In genomic region chr11:86136542-86136941, GRCh38 we compare ENCODE assay signal across 20 cellular contexts.
DNase-seq lines count a peak whose midpoint lies in the region; ATAC-seq, FAIRE-seq and TF ChIP-seq lines count a peak whose summit lies in the region.
"Had no signal": no experiment of that assay in that cellular context is flagged by ENCODE, and none has a peak within 500 bp of the region (broad histone marks: within the 10 kb centered on the region; RNA-seq: fewer than 3 reads in every experiment).

No MANE protein-coding gene starts in this region.

- H3K4me2 ChIP-seq in K562 (ENCODE audit: insufficient read depth, low read length) = no peak overlapping the region

- FAIRE-seq in K562 (lab: Jason Lieb, UNC) = peak; percentile 40
- FAIRE-seq: G401.6, GM12892 had no signal

- peak overlapping the region; percentile 71 for H2AFZ ChIP-seq in K562 (ENCODE audit: low read depth, low read length)

- no peak for DNase-seq in activated naive CD8-positive, alpha-beta T cell treated with anti-CD3 and anti-CD28 coated beads for 36 hours
- DNase-seq in K562 (ENCODE audit: extremely low read depth in 1 of 4, low spot score in 3 of 4) (no peak), midbrain (lab: John Stamatoyannopoulos, UW) (peak; percentile 21), upper lobe of right lung (no peak), C1 segment of cervical spinal cord (lab: John Stamatoyannopoulos, UW) (no peak), sigmoid colon (no peak)
- DNase-seq in activated T-cell treated with anti-CD3 and anti-CD28 coated beads, Interleukin-2, amount 50 U/mL, for 48 hours = no peak
- DNase-seq: 8988T, Calu3, DMS79, NCI-H1092, NCI-H1694, NCI-H345, NCI-H69, PC-3 had no signal

- peaks cover 21% of the 10 kb centered on the region for H3K4me1 Mint-ChIP-seq in activated naive CD8-positive, alpha-beta T cell (ENCODE audit: low read depth)
- peaks cover 11% of the 10 kb centered on the region for H3K4me1 Mint-ChIP-seq in activated naive CD8-positive, alpha-beta T cell treated with anti-CD3 and anti-CD28 coated beads for 36 hours

- no TSS peak for BruUV-seq in K562 (replicated peaks; lab: Mats Ljungman, UMichigan)

- H3K4me1 ChIP-seq in K562 (replicated peaks in 1 of 2; ENCODE audit: control insufficient read depth in 2 of 2, insufficient read depth in 2 of 2, low read length in 2 of 2) (peaks cover 22 to 75% of the 10 kb centered on the region in 2 experiments), upper lobe of right lung (no peaks in the 10 kb centered on the region), sigmoid colon (peaks cover 0 to 18% (median 14%) of the 10 kb centered on the region in 4 donors)

- POLR2A ChIA-PET in K562 (lab: Yijun Ruan, JAX) = interaction anchor here (1.3 to 2.5 kb wide), 2 partner anchors 9 to 15 kb away, joined by 3 to 8 read pairs; no protein-coding TSS in a partner anchor

- no peaks in the 10 kb centered on the region for H3K27me3 ChIP-seq in K562 (ENCODE audit: control insufficient read depth in 2 of 2, insufficient read depth in 2 of 2, low read length in 2 of 2)
- H3K27me3 ChIP-seq in upper lobe of right lung = no peaks in the 10 kb centered on the region
- H3K27me3 ChIP-seq in sigmoid colon = no peaks in the 10 kb centered on the region

- 63% methylated on average over 2 of the region's 2 CpGs for WGBS in K562 (ENCODE audit: insufficient coverage, low coverage, missing lambda C conversion rate)
- 82 to 87% methylated on average over 2 of the region's 2 CpGs for WGBS in sigmoid colon, 2 donors

- CTCF ChIA-PET in K562 (lab: Yijun Ruan, JAX; ENCODE audit: low intra/inter-chr PET ratio) = no interaction called here

- peak overlapping the region in 1 of 2 experiments; percentile 46; a peak in 2 of 4 replicates for H3K9ac ChIP-seq in K562 (ENCODE audit: insufficient read depth in 1 of 2, low read depth in 2 of 2, low read length in 2 of 2)

- H3K27ac ChIP-seq in K562 (ENCODE audit: extremely low read depth, low read depth, low read length) (peak overlapping the region; percentile 78), upper lobe of right lung (peak overlapping the region; percentile 34), sigmoid colon (peak overlapping the region in 1 of 4 donors; percentile 31)
- H3K27ac ChIP-seq: C4-2B had no signal

- H3K36me3 ChIP-seq in K562 (ENCODE audit: control insufficient read depth, insufficient read depth, low read length) (no peaks in the 10 kb centered on the region), upper lobe of right lung (no peaks in the 10 kb centered on the region), sigmoid colon (no peaks in the 10 kb centered on the region)

- H3K27me3 Mint-ChIP-seq in activated naive CD8-positive, alpha-beta T cell = no peaks in the 10 kb centered on the region
- H3K27me3 Mint-ChIP-seq in activated naive CD8-positive, alpha-beta T cell treated with anti-CD3 and anti-CD28 coated beads for 36 hours = no peaks in the 10 kb centered on the region
- H3K27me3 Mint-ChIP-seq: IgD-negative memory B cell had no signal

- H4K20me1 ChIP-seq in K562 (replicated peaks; ENCODE audit: control insufficient read depth, insufficient read depth, low read length) = no peaks in the 10 kb centered on the region

- H3K9me3 ChIP-seq in K562 (replicated peaks; ENCODE audit: control insufficient read depth, insufficient read depth, low read depth, low read length) = no peaks in the 10 kb centered on the region
- no peaks in the 10 kb centered on the region for H3K9me3 ChIP-seq in upper lobe of right lung
- H3K9me3 ChIP-seq in sigmoid colon = no peaks in the 10 kb centered on the region

- in situ Hi-C loops in K562 (cut with MboI) = no loop called here

- H3K9me3 Mint-ChIP-seq in activated naive CD8-positive, alpha-beta T cell (ENCODE audit: low read depth) = no peaks in the 10 kb centered on the region
- H3K9me3 Mint-ChIP-seq in activated naive CD8-positive, alpha-beta T cell treated with anti-CD3 and anti-CD28 coated beads for 36 hours = no peaks in the 10 kb centered on the region
- H3K9me3 Mint-ChIP-seq: IgD-negative memory B cell had no signal

- peaks cover 2% of the 10 kb centered on the region; the same call in 1 of the 3 replicates for H3K79me2 ChIP-seq in K562 (ENCODE audit: control insufficient read depth, insufficient read depth, low read length)

- intact Hi-C loops in K562 (cut with micrococcal nuclease) (no loop called here), upper lobe of right lung (cut with DNase I) (no loop called here), sigmoid colon (cut with DNase I) (no loop called here)

- H3K9me1 ChIP-seq in K562 (ENCODE audit: control insufficient read depth, insufficient read depth, low read length) = no peaks in the 10 kb centered on the region

- H3K4me3 ChIP-seq in K562 (no peak overlapping the region), upper lobe of right lung (no peak overlapping the region), sigmoid colon (no peak overlapping the region)

- TF ChIP-seq EP300 in K562 (IDR thresholded peaks at IDR 0.05; ENCODE audit: low read length) (no peak), sigmoid colon (IDR thresholded peaks at IDR 0.05) (no peak)

- H3K36me3 Mint-ChIP-seq in activated naive CD8-positive, alpha-beta T cell = no peaks in the 10 kb centered on the region
- no peaks in the 10 kb centered on the region for H3K36me3 Mint-ChIP-seq in activated naive CD8-positive, alpha-beta T cell treated with anti-CD3 and anti-CD28 coated beads for 36 hours
- H3K36me3 Mint-ChIP-seq: IgD-negative memory B cell had no signal

- ATAC-seq in K562 = no peak
- peak; percentile 43 for ATAC-seq in upper lobe of right lung
- ATAC-seq: PC-3 had no signal

- TF ChIP-seq CTCF in K562 (IDR thresholded peaks at IDR 0.05 in 2 of 3, conservative IDR thresholded peaks at IDR 0.05 in 1 of 3; ENCODE audit: insufficient read depth in 2 of 3, low read depth in 1 of 3, low read length in 3 of 3) = no peak
- TF ChIP-seq CTCF in upper lobe of right lung (IDR thresholded peaks at IDR 0.05) = no peak
- TF ChIP-seq CTCF in sigmoid colon (IDR thresholded peaks at IDR 0.05) = no peak

- H3K4me3 Mint-ChIP-seq in activated naive CD8-positive, alpha-beta T cell = no peak overlapping the region
- no peak overlapping the region for H3K4me3 Mint-ChIP-seq in activated naive CD8-positive, alpha-beta T cell treated with anti-CD3 and anti-CD28 coated beads for 36 hours
- H3K4me3 Mint-ChIP-seq: IgD-negative memory B cell had no signal

- no peak for TF ChIP-seq RAD21 in K562 (CRISPR knock-in tag; conservative IDR thresholded peaks at IDR 0.05 in 1 of 2, IDR thresholded peaks at IDR 0.05 in 1 of 2)

- TF ChIP-seq POLR2A in K562 (conservative IDR thresholded peaks at IDR 0.05) (no peak), sigmoid colon (IDR thresholded peaks at IDR 0.05) (no peak)

- H3K27ac Mint-ChIP-seq in activated naive CD8-positive, alpha-beta T cell = peak overlapping the region; percentile 7
- no peak overlapping the region for H3K27ac Mint-ChIP-seq in activated naive CD8-positive, alpha-beta T cell treated with anti-CD3 and anti-CD28 coated beads for 36 hours
- H3K27ac Mint-ChIP-seq: IgD-negative memory B cell had no signal

TF ChIP-seq in K562, 482 proteins besides CTCF, POLR2A, EP300 and RAD21 (continues in another document):
- TF ChIP-seq ZBTB17 (CRISPR knock-in tag; IDR thresholded peaks at IDR 0.05) (0 out of 2 replicates have a peak, but pooled peaks have one; percentile 7), FOXP4 (CRISPR knock-in tag; IDR thresholded peaks at IDR 0.05; ENCODE audit: borderline replicate concordance) (no peak), ZNF197 (CRISPR knock-in tag; IDR thresholded peaks at IDR 0.05; ENCODE audit: low read depth) (no peak), TARDBP (IDR thresholded peaks at IDR 0.05) (0 out of 2 replicates have a peak, but pooled peaks have one; percentile 3), ATF6 (CRISPR knock-in tag; IDR thresholded peaks at IDR 0.05) (no peak), ZNF584 (CRISPR knock-in tag; IDR thresholded peaks at IDR 0.05; ENCODE audit: low read depth) (no peak), IRF1 (CRISPR knock-in tag; IDR thresholded peaks at IDR 0.05; ENCODE audit: borderline replicate concordance) (no peak), ZC3H11A (IDR thresholded peaks at IDR 0.05; ENCODE audit: low read depth, low read length) (no peak), KAT8 (IDR thresholded peaks at IDR 0.05; ENCODE audit: low read depth) (no peak), SMARCA4 (IDR thresholded peaks at IDR 0.05) (peak; percentile 25; the same call in 1 of the 2 replicates)
